Comparison of ENCODE assay signal across 1 cellular context in the genomic region with DNA sequence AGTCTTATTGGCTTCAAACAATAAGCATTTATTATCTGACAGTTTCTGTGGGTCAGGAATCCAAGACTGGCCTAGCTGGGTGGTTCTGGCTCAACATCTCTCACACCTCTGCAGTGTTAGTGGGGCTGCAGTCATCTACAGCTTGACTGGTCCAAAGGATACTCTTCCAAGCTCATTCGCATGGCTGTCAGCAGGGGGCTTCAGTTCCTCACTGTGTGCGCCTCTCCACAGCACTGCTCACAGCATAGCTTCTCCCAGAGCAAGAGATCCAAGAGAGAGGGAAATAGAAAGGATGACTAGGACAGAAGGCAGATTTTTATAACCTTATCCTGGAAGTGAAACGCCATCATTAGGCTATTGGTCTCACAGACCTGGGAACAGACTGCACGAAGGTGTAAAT.
TF ChIP-seq lines count a peak whose summit lies in the region.

No MANE protein-coding gene starts in this region.

TF ChIP-seq in K562, 482 proteins besides CTCF, POLR2A, EP300 and RAD21:
- TF ChIP-seq SMAD4 (CRISPR knock-in tag; conservative IDR thresholded peaks at IDR 0.05) (no peak), HNRNPH1 (optimal IDR thresholded peaks at IDR 0.05; ENCODE audit: low read depth, low read length) (no peak), CXXC5 (CRISPR knock-in tag; IDR thresholded peaks at IDR 0.05) (no peak), ZNF165 (CRISPR knock-in tag; IDR thresholded peaks at IDR 0.05; ENCODE audit: borderline replicate concordance) (no peak)
